In genomic region chr11:12216542-12217422, GRCh38 we compare ENCODE assay signal across 13 cellular contexts.
DNase-seq lines count a peak whose midpoint lies in the region; ATAC-seq and TF ChIP-seq lines count a peak whose summit lies in the region.
"Had no signal": no experiment of that assay in that cellular context is flagged by ENCODE, and none has a peak within 500 bp of the region (broad histone marks: within the 10 kb centered on the region; RNA-seq: fewer than 3 reads in every experiment).

No MANE protein-coding gene starts in this region.

- no peaks in the 10 kb centered on the region for H3K9me3 ChIP-seq in CD8-positive, alpha-beta T cell (ENCODE audit: low read length)
- no peaks in the 10 kb centered on the region for H3K9me3 ChIP-seq in muscle layer of colon (ENCODE audit: low read length)

- no peaks in the 10 kb centered on the region for H3K27me3 Mint-ChIP-seq in CD8-positive, alpha-beta T cell (ENCODE audit: low read depth)
- H3K27me3 Mint-ChIP-seq in chondrocyte (ENCODE audit: low read depth) = no peaks in the 10 kb centered on the region
- H3K27me3 Mint-ChIP-seq: T-helper 17 cell had no signal

- no peak overlapping the region for H3K4me3 Mint-ChIP-seq in CD8-positive, alpha-beta T cell
- no peak overlapping the region for H3K4me3 Mint-ChIP-seq in chondrocyte (ENCODE audit: unreplicated experiment)
- H3K4me3 Mint-ChIP-seq: mesothelial cell of epicardium, T-helper 17 cell had no signal

- no peak overlapping the region for H3K27ac ChIP-seq in CD8-positive, alpha-beta T cell (ENCODE audit: low read depth, low read length)
- H3K27ac ChIP-seq in muscle layer of colon (ENCODE audit: low read depth, low read length) = peak overlapping the region; percentile 8

- peaks cover 18% of the 10 kb centered on the region for H3K4me1 ChIP-seq in CD8-positive, alpha-beta T cell (ENCODE audit: insufficient read depth, low read length)
- H3K4me1 ChIP-seq in muscle layer of colon (ENCODE audit: insufficient read depth, low read length) = peaks cover 78% of the 10 kb centered on the region

- no peak for DNase-seq in CD8-positive, alpha-beta T cell
- peak; percentile 57 to 59 for DNase-seq in Kasumi-1 (lab: John Stamatoyannopoulos, UW)
- no peak for DNase-seq in chondrocyte (ENCODE audit: low spot score)
- no peak for DNase-seq in effector CD4-positive, alpha-beta T cell
- no peak for DNase-seq in mesenteric fat pad (ENCODE audit: low spot score)
- DNase-seq: NCI-H774; stimulated activated CD8-positive, alpha-beta memory T cell treated with anti-CD3 and anti-CD28 coated beads, Interleukin-4, amount 100 ng/mL, for 48 hours; T-helper 17 cell had no signal

- no peak overlapping the region for H3K4me3 ChIP-seq in CD8-positive, alpha-beta T cell (ENCODE audit: low read depth, low read length)
- H3K4me3 ChIP-seq in muscle layer of colon (ENCODE audit: low read depth in 1 of 2, low read length in 2 of 2) = no peak overlapping the region
- H3K4me3 ChIP-seq: skin epidermis had no signal

- POLR2A ChIA-PET in CD8-positive, alpha-beta T cell (lab: Charles Lee) = interaction anchor here (1.4 kb wide), 1 partner anchor 8 kb away, joined by 9 read pairs; no protein-coding TSS in a partner anchor

- peaks cover 36% of the 10 kb centered on the region for H3K36me3 Mint-ChIP-seq in CD8-positive, alpha-beta T cell
- H3K36me3 Mint-ChIP-seq in chondrocyte (ENCODE audit: low read depth) = peaks cover 70% of the 10 kb centered on the region
- H3K36me3 Mint-ChIP-seq: mesothelial cell of epicardium had no signal

- peaks cover 35% of the 10 kb centered on the region for H3K4me1 Mint-ChIP-seq in CD8-positive, alpha-beta T cell (ENCODE audit: low read depth)
- H3K4me1 Mint-ChIP-seq in chondrocyte (ENCODE audit: low read depth) = peaks cover 82% of the 10 kb centered on the region

- no peaks in the 10 kb centered on the region for H3K9me3 Mint-ChIP-seq in CD8-positive, alpha-beta T cell
- no peaks in the 10 kb centered on the region for H3K9me3 Mint-ChIP-seq in chondrocyte (ENCODE audit: low read depth)
- H3K9me3 Mint-ChIP-seq: mesothelial cell of epicardium had no signal

- intact Hi-C loops in CD8-positive, alpha-beta T cell (cut with DNase I, micrococcal nuclease) = no loop called here

- no peak for TF ChIP-seq CTCF in CD8-positive, alpha-beta T cell (IDR thresholded peaks at IDR 0.05)
- TF ChIP-seq CTCF in chondrocyte (IDR thresholded peaks at IDR 0.05) = no peak

- H3K27me3 ChIP-seq in CD8-positive, alpha-beta T cell (ENCODE audit: insufficient read depth, low read length) = no peaks in the 10 kb centered on the region
- H3K27me3 ChIP-seq in muscle layer of colon (ENCODE audit: control insufficient read depth in 1 of 2, insufficient read depth in 2 of 2, low read length in 2 of 2) = no peaks in the 10 kb centered on the region

- H3K9ac ChIP-seq in muscle layer of colon (ENCODE audit: low read length) = no peak overlapping the region

- CTCF ChIA-PET in CD8-positive, alpha-beta T cell (lab: Charles Lee) = interaction anchor here (1.0 to 2.2 kb wide), 3 partner anchors 19 to 169 kb away, joined by 3 to 14 read pairs (median 4); no protein-coding TSS in a partner anchor

- no peaks in the 10 kb centered on the region for H3K36me3 ChIP-seq in CD8-positive, alpha-beta T cell (ENCODE audit: insufficient read depth, low read length)
- H3K36me3 ChIP-seq in muscle layer of colon (ENCODE audit: insufficient read depth, low read length) = peaks cover 22% of the 10 kb centered on the region

- ATAC-seq in CD8-positive, alpha-beta T cell = peak; percentile 10
- ATAC-seq in GM18519 (IDR thresholded peaks at IDR 0.05; ENCODE audit: low FRiP score, unreplicated experiment) = no peak
- ATAC-seq in GM21367 (IDR thresholded peaks at IDR 0.05; ENCODE audit: unreplicated experiment) = no peak
- ATAC-seq: T-helper 17 cell had no signal

- peak overlapping the region; percentile 78 for H3K27ac Mint-ChIP-seq in CD8-positive, alpha-beta T cell
- H3K27ac Mint-ChIP-seq in chondrocyte (ENCODE audit: unreplicated experiment) = peak overlapping the region; percentile 65
- H3K27ac Mint-ChIP-seq: mesothelial cell of epicardium had no signal

Comparison
In these comparisons a context has a peak if more than half of its experiments do, and no peak if none do; other contexts are left out.
1. DNase-seq: peak in Kasumi-1 (2 of 2); none in CD8-positive, alpha-beta T cell (0 of 7), chondrocyte (single experiment), effector CD4-positive, alpha-beta T cell (single experiment) and mesenteric fat pad (single experiment).